Comparison of ENCODE assay signal across 23 cellular contexts in genomic region chr6:367891-368630, GRCh38. TPM values are rescaled to one million over a fixed set of nuclear protein-coding genes. Genes with fewer than 3 reads are reported as not detected.
A peak's percentile ranks its signal among the peaks of the same experiment; 100 is the strongest.
DNase-seq lines count a peak whose midpoint lies in the region; ATAC-seq, FAIRE-seq and TF ChIP-seq lines count a peak whose summit lies in the region.
"Had no signal": no experiment of that assay in that cellular context is flagged by ENCODE, and none has a peak within 500 bp of the region (broad histone marks: within the 10 kb centered on the region; RNA-seq: fewer than 3 reads in every experiment).

No MANE protein-coding gene starts in this region.

- H3K27ac Mint-ChIP-seq in progenitor cell of endocrine pancreas, result peak overlapping the region; percentile 11
- H3K27ac Mint-ChIP-seq: CD4-positive, CD25-positive, alpha-beta regulatory T cell had no signal

- no peak overlapping the region for H4K5ac ChIP-seq in H1 (ENCODE audit: insufficient read length, low read depth, low read length)

- H4K8ac ChIP-seq in H1 (ENCODE audit: extremely low read depth, insufficient read depth, low read length), result peak overlapping the region; percentile 75; the same call in 1 of the 2 replicates

- no peak overlapping the region for H2BK20ac ChIP-seq in H1 (ENCODE audit: low read length)

- no peak overlapping the region for H3K4me2 ChIP-seq in H1 (ENCODE audit: insufficient read depth in 1 of 2, low read depth in 2 of 2, low read length in 2 of 2)

- POLR2A ChIA-PET in H1 (lab: Charles Lee; ENCODE audit: partially characterized antibody), result no interaction called here

- H3K9me3 Mint-ChIP-seq in progenitor cell of endocrine pancreas (ENCODE audit: low read depth), result peaks cover 26% of the 10 kb centered on the region

- no peak overlapping the region for H2BK12ac ChIP-seq in H1 (ENCODE audit: low read depth, low read length)

- ATAC-seq in RWPE2 (ENCODE audit: low read depth) (no peak), GM21528 (IDR thresholded peaks at IDR 0.05; ENCODE audit: low FRiP score, unreplicated experiment) (no peak)
- ATAC-seq: HepG2 had no signal

- no peak overlapping the region for H3K23ac ChIP-seq in H1 (ENCODE audit: insufficient read length)

- H4K91ac ChIP-seq in H1 (replicated peaks; ENCODE audit: insufficient read length, low read length), result no peak overlapping the region

- no peak for TF ChIP-seq CTCF in RWPE2 (IDR thresholded peaks at IDR 0.05; ENCODE audit: poor library complexity, severe bottlenecking)
- TF ChIP-seq CTCF in H1 (IDR thresholded peaks at IDR 0.05; ENCODE audit: control extremely low read depth in 1 of 3, insufficient read depth in 1 of 3, low read depth in 1 of 3, low read length in 3 of 3), result no peak
- TF ChIP-seq CTCF in progenitor cell of endocrine pancreas (IDR thresholded peaks at IDR 0.05; ENCODE audit: unreplicated experiment), result no peak
- TF ChIP-seq CTCF in tibial nerve (IDR thresholded peaks at IDR 0.05), result no peak

- no peak overlapping the region for H2BK15ac ChIP-seq in H1 (ENCODE audit: low read length)

- no peaks in the 10 kb centered on the region for H4K20me1 ChIP-seq in H1 (replicated peaks in 1 of 2; ENCODE audit: control insufficient read depth in 1 of 2, insufficient read depth in 2 of 2, low read length in 2 of 2)

- no peak for TF ChIP-seq POLR2A in H1 (IDR thresholded peaks at IDR 0.05; ENCODE audit: control extremely low read depth in 1 of 2, low read depth in 2 of 2, low read length in 2 of 2)
- TF ChIP-seq POLR2A in tibial nerve (IDR thresholded peaks at IDR 0.05), result no peak

- H3K9me3 ChIP-seq in RWPE2 (ENCODE audit: severe bottlenecking) (peaks cover 11% of the 10 kb centered on the region), H1 (ENCODE audit: insufficient read depth in 2 of 2, low read depth in 1 of 2, low read length in 1 of 2) (peaks cover 48 to 83% of the 10 kb centered on the region in 2 experiments), tibial nerve (peaks cover 0 to 14% (median 2%) of the 10 kb centered on the region in 4 donors)

- no peaks in the 10 kb centered on the region for H3K23me2 ChIP-seq in H1 (ENCODE audit: low read depth, low read length)

- H3K27me3 Mint-ChIP-seq in progenitor cell of endocrine pancreas, result peaks cover 20% of the 10 kb centered on the region

- no peak overlapping the region for H2BK120ac ChIP-seq in H1 (replicated peaks; ENCODE audit: low read depth, low read length)

- H3K9ac ChIP-seq in H1 (replicated peaks in 1 of 4; ENCODE audit: extremely low read depth in 1 of 4, low read depth in 3 of 4, low read length in 3 of 4), result no peak overlapping the region

- CTCF ChIA-PET in H1 (lab: Charles Lee; ENCODE audit: partially characterized antibody), result interaction anchor here (0.8 to 2.1 kb wide), 3 partner anchors 15 to 152 kb away, joined by 3 to 11 read pairs (median 3); no protein-coding TSS in a partner anchor

- H3K4ac ChIP-seq in H1 (replicated peaks; ENCODE audit: insufficient read length, low read depth, low read length), result no peak overlapping the region

- FAIRE-seq in H1 (lab: Jason Lieb, UNC), result no peak
- FAIRE-seq: A204.1, GM19239, HepG2 had no signal

- no peaks in the 10 kb centered on the region for H3K4me1 Mint-ChIP-seq in progenitor cell of endocrine pancreas (ENCODE audit: low read depth)

- no peak overlapping the region for H2AK5ac ChIP-seq in H1 (ENCODE audit: low read depth, low read length)

- H3K27me3 ChIP-seq in RWPE2 (ENCODE audit: insufficient read depth, poor library complexity, severe bottlenecking), result peaks cover 23% of the 10 kb centered on the region
- no peaks in the 10 kb centered on the region; a peak in 1 of 7 replicates for H3K27me3 ChIP-seq in H1 (replicated peaks in 1 of 4; ENCODE audit: control insufficient read depth in 3 of 4, extremely low read depth in 1 of 4, insufficient read depth in 3 of 4, low read length in 3 of 4)
- H3K27me3 ChIP-seq in tibial nerve, result peaks cover 0 to 14% of the 10 kb centered on the region in 2 donors

- H3K36me3 ChIP-seq in RWPE2 (ENCODE audit: low read depth) (no peaks in the 10 kb centered on the region), H1 (ENCODE audit: control insufficient read depth in 2 of 4, insufficient read depth in 4 of 4, low read length in 3 of 4) (no peaks in the 10 kb centered on the region; a peak in 1 of 8 replicates), tibial nerve (no peaks in the 10 kb centered on the region)
- H3K36me3 ChIP-seq: BE2C, HAP-1 had no signal

- no peak overlapping the region for H2BK5ac ChIP-seq in H1 (ENCODE audit: low read depth, low read length)

- H3K4me1 ChIP-seq in RWPE2 (ENCODE audit: insufficient read depth, poor library complexity, severe bottlenecking), result no peaks in the 10 kb centered on the region
- H3K4me1 ChIP-seq in H1 (replicated peaks in 1 of 4; ENCODE audit: control insufficient read depth in 3 of 4, insufficient read depth in 4 of 4, low read length in 3 of 4), result no peaks in the 10 kb centered on the region; a peak in 1 of 7 replicates
- peaks cover 0 to 7% (median 0%) of the 10 kb centered on the region in 4 donors for H3K4me1 ChIP-seq in tibial nerve
- H3K4me1 ChIP-seq: BE2C, HAP-1 had no signal

- H3K27ac ChIP-seq in RWPE2 (ENCODE audit: poor library complexity, severe bottlenecking) (no peak overlapping the region), H1 (ENCODE audit: low read depth, low read length) (no peak overlapping the region), tibial nerve (no peak overlapping the region)

- TF ChIP-seq EP300 in H1 (IDR thresholded peaks at IDR 0.05; ENCODE audit: borderline replicate concordance in 1 of 2, low read depth in 2 of 2, low read length in 2 of 2) (no peak), tibial nerve (IDR thresholded peaks at IDR 0.05) (no peak)

- H3K4me3 ChIP-seq in RWPE2 (ENCODE audit: severe bottlenecking), result no peak overlapping the region
- no peak overlapping the region for H3K4me3 ChIP-seq in H1 (ENCODE audit: extremely low read depth in 1 of 4, insufficient read depth in 2 of 4, low read depth in 3 of 4, low read length in 4 of 4)
- no peak overlapping the region for H3K4me3 ChIP-seq in tibial nerve
- H3K4me3 ChIP-seq: HAP-1 had no signal

- DNase-seq in RWPE2 (ENCODE audit: low spot score), result peak; percentile 52
- no peak for DNase-seq in H1 (ENCODE audit: low read depth in 1 of 2, low spot score in 2 of 2)
- DNase-seq in progenitor cell of endocrine pancreas (ENCODE audit: low spot score, unreplicated experiment), result no peak
- DNase-seq in NCI-H226, result no peak
- no peak for DNase-seq in tibial nerve (ENCODE audit: low spot score in 2 of 2)
- DNase-seq: ACHN; BE2C; C1 segment of cervical spinal cord; CD4-positive, CD25-positive, alpha-beta regulatory T cell; CD8-positive, alpha-beta memory T cell; COR-L47; DMS 273 treated with DMSO at 0.1 percent for 48 hours; DMS53; DND-41; EL had no signal

- peaks cover 2% of the 10 kb centered on the region for H3K36me3 Mint-ChIP-seq in progenitor cell of endocrine pancreas (ENCODE audit: insufficient read depth)

- H3K79me1 ChIP-seq in H1 (ENCODE audit: low read depth, low read length), result no peaks in the 10 kb centered on the region

- H3K79me2 ChIP-seq in H1 (ENCODE audit: control insufficient read depth in 1 of 2, insufficient read depth in 2 of 2, low read length in 2 of 2), result no peaks in the 10 kb centered on the region; a peak in 1 of 4 replicates

- H3K18ac ChIP-seq in H1 (ENCODE audit: extremely low read depth, low read length), result no peak overlapping the region

- no peak overlapping the region for H3K4me3 Mint-ChIP-seq in progenitor cell of endocrine pancreas (ENCODE audit: low read depth)
- H3K4me3 Mint-ChIP-seq: CD4-positive, CD25-positive, alpha-beta regulatory T cell; CD8-positive, alpha-beta memory T cell; IgD-negative memory B cell had no signal

- no peak overlapping the region for H2AFZ ChIP-seq in H1 (ENCODE audit: low read length)

- WGBS in H1 (ENCODE audit: extremely low coverage in 1 of 2, insufficient coverage in 1 of 2, insufficient read length in 1 of 2, insufficient replicate concordance in 2 of 2, low coverage in 1 of 2, low lambda C conversion rate in 2 of 2, missing lambda C conversion rate in 1 of 2), 2 experiments, result 82% methylated on average over 17 of the region's 17 CpGs; no CpG with 5 or more reads in 1 of the 2 experiments
- 76 to 79% methylated on average over 17 of the region's 17 CpGs for WGBS in tibial nerve, 2 donors

- no peak for TF ChIP-seq RAD21 in H1 (IDR thresholded peaks at IDR 0.05 in 1 of 2, conservative IDR thresholded peaks at IDR 0.05 in 1 of 2; ENCODE audit: low read depth in 2 of 2, low read length in 2 of 2)

- no peak overlapping the region for H3K56ac ChIP-seq in H1 (replicated peaks; ENCODE audit: insufficient read length, low read depth, low read length)

- no peak overlapping the region for H3K14ac ChIP-seq in H1 (ENCODE audit: insufficient read length)

TF ChIP-seq in H1, 55 proteins besides CTCF, POLR2A, EP300 and RAD21:
- TF ChIP-seq CBX5 (IDR thresholded peaks at IDR 0.05; ENCODE audit: low read depth, low read length), result no peak
- TF ChIP-seq, protein P1, sequence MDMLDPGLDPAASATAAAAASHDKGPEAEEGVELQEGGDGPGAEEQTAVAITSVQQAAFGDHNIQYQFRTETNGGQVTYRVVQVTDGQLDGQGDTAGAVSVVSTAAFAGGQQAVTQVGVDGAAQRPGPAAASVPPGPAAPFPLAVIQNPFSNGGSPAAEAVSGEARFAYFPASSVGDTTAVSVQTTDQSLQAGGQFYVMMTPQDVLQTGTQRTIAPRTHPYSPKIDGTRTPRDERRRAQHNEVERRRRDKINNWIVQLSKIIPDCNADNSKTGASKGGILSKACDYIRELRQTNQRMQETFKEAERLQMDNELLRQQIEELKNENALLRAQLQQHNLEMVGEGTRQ (IDR thresholded peaks at IDR 0.05; ENCODE audit: low read length), result peak; percentile 8; the same call in 1 of the 2 replicates
TF ChIP-seq in H1: peak in this region for 1.

RNA-seq across cellular contexts. Expression of gene IRF4, which starts 23.5 kb away (rescaled TPM):
- total RNA-seq in H1 (2021; fragmentation: NEBNext Ultra II Directional; extraction: Animal tissue kit (Norgen Biotek cat#: 25700)), result 2.1 and 4.2 TPM in 2 replicates
- polyA plus RNA-seq in H1 (2011; rRNA removed), result 0.77 and 1.1 TPM in 2 replicates
- 1.3 TPM for polyA plus RNA-seq in H1 (2011; cell fraction: cytosol; rRNA removed)
- polyA plus RNA-seq in H1 (2011; cell fraction: nucleus; rRNA removed), result 1.2 TPM
- 0.66 to 1.7 TPM (median 1.0 TPM) in 4 replicates for polyA plus RNA-seq in H1 (2012, experiment 1 of 2)
- polyA plus RNA-seq in H1 (2012, experiment 2 of 2), result 0.33 TPM
- 0.53 TPM for polyA plus RNA-seq in H1 (2013, experiment 1 of 2)
- 0.85 TPM for polyA plus RNA-seq in H1 (2013, experiment 2 of 2)
- polyA minus RNA-seq in H1 (2011; rRNA and poly(A)+ RNA removed), result 0.91 and 4.9 TPM in 2 replicates
- 1.1 TPM for polyA minus RNA-seq in H1 (2011; cell fraction: cytosol; rRNA and poly(A)+ RNA removed)
- 2.2 TPM for polyA minus RNA-seq in H1 (2011; cell fraction: nucleus; rRNA and poly(A)+ RNA removed)
- total RNA-seq in progenitor cell of endocrine pancreas (0.04 TPM in 1 of 2 replicates, not detected in the other), tibial nerve (1 to 10 TPM in 3 of 4 donors, under 1 TPM in 1; 0.22 to 6.9 (median 2.3) TPM)
- total RNA-seq: G401, H4 had no signal
